In genomic region chr15:84983299-84983698, GRCh38 we compare ENCODE assay signal across 1 cellular context.
A peak's percentile ranks its signal among the peaks of the same experiment; 100 is the strongest.
TF ChIP-seq lines count a peak whose summit lies in the region.

No MANE protein-coding gene starts in this region.

TF ChIP-seq in HepG2, 621 proteins besides CTCF, POLR2A, EP300 and RAD21 (continued from another document):
- TF ChIP-seq, protein P1, sequence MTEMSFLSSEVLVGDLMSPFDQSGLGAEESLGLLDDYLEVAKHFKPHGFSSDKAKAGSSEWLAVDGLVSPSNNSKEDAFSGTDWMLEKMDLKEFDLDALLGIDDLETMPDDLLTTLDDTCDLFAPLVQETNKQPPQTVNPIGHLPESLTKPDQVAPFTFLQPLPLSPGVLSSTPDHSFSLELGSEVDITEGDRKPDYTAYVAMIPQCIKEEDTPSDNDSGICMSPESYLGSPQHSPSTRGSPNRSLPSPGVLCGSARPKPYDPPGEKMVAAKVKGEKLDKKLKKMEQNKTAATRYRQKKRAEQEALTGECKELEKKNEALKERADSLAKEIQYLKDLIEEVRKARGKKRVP (CRISPR knock-in tag; IDR thresholded peaks at IDR 0.05) = 0 out of 4 replicates have a peak, but pooled peaks of 1 of the 2 experiments have one; percentile 44
- TF ChIP-seq, protein P2, sequence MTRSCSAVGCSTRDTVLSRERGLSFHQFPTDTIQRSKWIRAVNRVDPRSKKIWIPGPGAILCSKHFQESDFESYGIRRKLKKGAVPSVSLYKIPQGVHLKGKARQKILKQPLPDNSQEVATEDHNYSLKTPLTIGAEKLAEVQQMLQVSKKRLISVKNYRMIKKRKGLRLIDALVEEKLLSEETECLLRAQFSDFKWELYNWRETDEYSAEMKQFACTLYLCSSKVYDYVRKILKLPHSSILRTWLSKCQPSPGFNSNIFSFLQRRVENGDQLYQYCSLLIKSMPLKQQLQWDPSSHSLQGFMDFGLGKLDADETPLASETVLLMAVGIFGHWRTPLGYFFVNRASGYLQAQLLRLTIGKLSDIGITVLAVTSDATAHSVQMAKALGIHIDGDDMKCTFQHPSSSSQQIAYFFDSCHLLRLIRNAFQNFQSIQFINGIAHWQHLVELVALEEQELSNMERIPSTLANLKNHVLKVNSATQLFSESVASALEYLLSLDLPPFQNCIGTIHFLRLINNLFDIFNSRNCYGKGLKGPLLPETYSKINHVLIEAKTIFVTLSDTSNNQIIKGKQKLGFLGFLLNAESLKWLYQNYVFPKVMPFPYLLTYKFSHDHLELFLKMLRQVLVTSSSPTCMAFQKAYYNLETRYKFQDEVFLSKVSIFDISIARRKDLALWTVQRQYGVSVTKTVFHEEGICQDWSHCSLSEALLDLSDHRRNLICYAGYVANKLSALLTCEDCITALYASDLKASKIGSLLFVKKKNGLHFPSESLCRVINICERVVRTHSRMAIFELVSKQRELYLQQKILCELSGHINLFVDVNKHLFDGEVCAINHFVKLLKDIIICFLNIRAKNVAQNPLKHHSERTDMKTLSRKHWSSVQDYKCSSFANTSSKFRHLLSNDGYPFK (CRISPR knock-in tag; IDR thresholded peaks at IDR 0.05; ENCODE audit: borderline replicate concordance) = no peak
- TF ChIP-seq ARID5B (CRISPR knock-in tag; IDR thresholded peaks at IDR 0.05) (peak; percentile 9; the same call in 1 of the 2 replicates), ZNF317 (CRISPR knock-in tag; IDR thresholded peaks at IDR 0.05) (0 out of 2 replicates have a peak, but pooled peaks have one; percentile 41), ATF7-NPFF (CRISPR knock-in tag; IDR thresholded peaks at IDR 0.05; ENCODE audit: low read depth) (0 out of 2 replicates have a peak, but pooled peaks have one; percentile 7), CEBPG (CRISPR knock-in tag; IDR thresholded peaks at IDR 0.05) (peak; percentile 74), KAT7 (CRISPR knock-in tag; IDR thresholded peaks at IDR 0.05; ENCODE audit: borderline replicate concordance) (0 out of 2 replicates have a peak, but pooled peaks have one; percentile 11), ZNF781 (CRISPR knock-in tag; IDR thresholded peaks at IDR 0.05; ENCODE audit: borderline replicate concordance, not compliant biosample characterization) (no peak), CEBPB (IDR thresholded peaks at IDR 0.05; ENCODE audit: borderline replicate concordance, low read depth, low read length) (peak; percentile 54; the same call in 1 of the 2 replicates)
- TF ChIP-seq, protein P3, sequence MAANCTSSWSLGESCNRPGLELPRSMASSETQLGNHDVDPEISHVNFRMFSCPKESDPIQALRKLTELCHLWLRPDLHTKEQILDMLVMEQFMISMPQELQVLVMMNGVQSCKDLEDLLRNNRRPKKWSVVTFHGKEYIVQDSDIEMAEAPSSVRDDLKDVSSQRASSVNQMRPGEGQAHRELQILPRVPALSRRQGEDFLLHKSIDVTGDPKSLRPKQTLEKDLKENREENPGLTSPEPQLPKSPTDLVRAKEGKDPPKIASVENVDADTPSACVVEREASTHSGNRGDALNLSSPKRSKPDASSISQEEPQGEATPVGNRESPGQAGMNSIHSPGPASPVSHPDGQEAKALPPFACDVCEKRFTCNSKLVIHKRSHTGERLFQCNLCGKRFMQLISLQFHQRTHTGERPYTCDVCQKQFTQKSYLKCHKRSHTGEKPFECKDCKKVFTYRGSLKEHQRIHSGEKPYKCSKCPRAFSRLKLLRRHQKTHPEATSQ (CRISPR knock-in tag; IDR thresholded peaks at IDR 0.05; ENCODE audit: borderline replicate concordance) = no peak
